ENCODE assay signal across 22 cellular contexts in genomic region chr5:133885566-133885965, GRCh38.
"Had no signal": no experiment of that assay in that cellular context is flagged by ENCODE, and none has a peak within 500 bp of the region (broad histone marks: within the 10 kb centered on the region; RNA-seq: fewer than 3 reads in every experiment).

No MANE protein-coding gene starts in this region.

- H3K9me3 ChIP-seq: breast epithelium, left ventricle myocardium inferior, suprapubic skin, tibial artery had no signal

- DNase-seq: activated CD4-positive, alpha-beta T cell treated with anti-CD3 and anti-CD28 coated beads for 1 hour; activated CD4-positive, alpha-beta T cell treated with anti-CD3 and anti-CD28 coated beads, Interleukin-2, amount 10 ng/mL, durations not matched to agents 7 days and 5 days; activated CD8-positive, alpha-beta T cell treated with anti-CD3 and anti-CD28 coated beads for 36 hours; activated T-cell treated with anti-CD3 and anti-CD28 coated beads, Interleukin-2, amount 50 U/mL, for 4 hours; central memory CD4-positive, alpha-beta T cell; effector memory CD4-positive, alpha-beta T cell; left ventricle myocardium inferior; stimulated activated CD4-positive, alpha-beta T cell treated with anti-CD3 and anti-CD28 coated beads, Interleukin-4, amount 100 ng/mL, for 24 hours; T-helper 1 cell; T1000 had no signal

- ATAC-seq: activated CD8-positive, alpha-beta T cell treated with anti-CD3 and anti-CD28 coated beads for 36 hours; activated T-cell treated with anti-CD3 and anti-CD28 coated beads, Interleukin-2, amount 50 U/mL, for 4 hours; activated T-helper 17 cell treated with anti-CD3 and anti-CD28 coated beads, Interleukin-2, amount 50 U/mL, for 72 hours; stimulated activated effector memory CD8-positive, alpha-beta T cell treated with anti-CD3 and anti-CD28 coated beads, Interleukin-12 subunit alpha, Interleukin-12 subunit beta, amount 100 ng/mL, for 72 hours had no signal

- H3K4me3 ChIP-seq: breast epithelium, dorsolateral prefrontal cortex, left ventricle myocardium inferior, lung, neural progenitor cell, suprapubic skin, tibial artery had no signal

- H3K4me1 Mint-ChIP-seq: activated CD4-positive, alpha-beta T cell treated with anti-CD3 and anti-CD28 coated beads, Interleukin-2, amount 10 ng/mL, durations not matched to agents 7 days and 5 days; activated naive CD4-positive, alpha-beta T cell treated with anti-CD3 and anti-CD28 coated beads, Interleukin-2, amount 50 U/mL, for 24 hours; activated T-helper 17 cell treated with anti-CD3 and anti-CD28 coated beads, Interleukin-2, amount 50 U/mL, for 72 hours had no signal

- H3K27me3 ChIP-seq: breast epithelium, dorsolateral prefrontal cortex, neural progenitor cell, tibial artery had no signal

- H3K36me3 ChIP-seq: breast epithelium, left ventricle myocardium inferior, neural progenitor cell, suprapubic skin, tibial artery had no signal

- FAIRE-seq: colon, frontal cortex, islet of Langerhans had no signal

- H3K27me3 Mint-ChIP-seq: activated naive CD4-positive, alpha-beta T cell treated with anti-CD3 and anti-CD28 coated beads, Interleukin-2, amount 50 U/mL, for 24 hours had no signal

- H3K4me2 ChIP-seq: neural progenitor cell had no signal

- H3K9me3 Mint-ChIP-seq: activated CD8-positive, alpha-beta T cell treated with anti-CD3 and anti-CD28 coated beads for 36 hours; activated naive CD4-positive, alpha-beta T cell treated with anti-CD3 and anti-CD28 coated beads, Interleukin-2, amount 50 U/mL, for 24 hours; activated T-cell treated with anti-CD3 and anti-CD28 coated beads, Interleukin-2, amount 50 U/mL, for 4 hours; activated T-helper 17 cell treated with anti-CD3 and anti-CD28 coated beads, Interleukin-2, amount 50 U/mL, for 72 hours; neural progenitor cell; stimulated activated effector memory CD8-positive, alpha-beta T cell treated with anti-CD3 and anti-CD28 coated beads, Interleukin-12 subunit alpha, Interleukin-12 subunit beta, amount 100 ng/mL, for 72 hours had no signal

- H2AFZ ChIP-seq: neural progenitor cell had no signal

- H3K4me3 Mint-ChIP-seq: activated CD4-positive, alpha-beta T cell treated with anti-CD3 and anti-CD28 coated beads, Interleukin-2, amount 10 ng/mL, durations not matched to agents 7 days and 5 days; activated CD8-positive, alpha-beta T cell treated with anti-CD3 and anti-CD28 coated beads for 36 hours; activated naive CD4-positive, alpha-beta T cell treated with anti-CD3 and anti-CD28 coated beads, Interleukin-2, amount 50 U/mL, for 24 hours; activated T-cell treated with anti-CD3 and anti-CD28 coated beads, Interleukin-2, amount 50 U/mL, for 4 hours; activated T-helper 17 cell treated with anti-CD3 and anti-CD28 coated beads, Interleukin-2, amount 50 U/mL, for 72 hours; neural progenitor cell; stimulated activated effector memory CD8-positive, alpha-beta T cell treated with anti-CD3 and anti-CD28 coated beads, Interleukin-12 subunit alpha, Interleukin-12 subunit beta, amount 100 ng/mL, for 72 hours had no signal

- H3K4me1 ChIP-seq: breast epithelium, neural progenitor cell, suprapubic skin, tibial artery had no signal

- H3K27ac Mint-ChIP-seq: activated CD8-positive, alpha-beta T cell treated with anti-CD3 and anti-CD28 coated beads for 36 hours; activated naive CD4-positive, alpha-beta T cell treated with anti-CD3 and anti-CD28 coated beads, Interleukin-2, amount 50 U/mL, for 24 hours; activated T-helper 17 cell treated with anti-CD3 and anti-CD28 coated beads, Interleukin-2, amount 50 U/mL, for 72 hours; neural progenitor cell; stimulated activated effector memory CD8-positive, alpha-beta T cell treated with anti-CD3 and anti-CD28 coated beads, Interleukin-12 subunit alpha, Interleukin-12 subunit beta, amount 100 ng/mL, for 72 hours had no signal

- H3K9ac ChIP-seq: neural progenitor cell had no signal

- H3K27ac ChIP-seq: breast epithelium, dorsolateral prefrontal cortex, left ventricle myocardium inferior, neural progenitor cell, suprapubic skin, tibial artery had no signal
